ENCODE assay signal across 1 cellular context in genomic region chr11:76635991-76636520, GRCh38.
TF ChIP-seq lines count a peak whose summit lies in the region.

No MANE protein-coding gene starts in this region.

TF ChIP-seq in IMR-90, 13 proteins besides CTCF, POLR2A, EP300 and RAD21:
- no peak for TF ChIP-seq SMC3 (IDR thresholded peaks at IDR 0.05; ENCODE audit: low read depth, low read length)
